In genomic region chr1:84603941-84604830, GRCh38 we compare ENCODE assay signal across 10 cellular contexts. TPM values are rescaled to one million over a fixed set of nuclear protein-coding genes. Genes with fewer than 3 reads are reported as not detected.
DNase-seq lines count a peak whose midpoint lies in the region; ATAC-seq, FAIRE-seq and TF ChIP-seq lines count a peak whose summit lies in the region.
"Had no signal": no experiment of that assay in that cellular context is flagged by ENCODE, and none has a peak within 500 bp of the region (broad histone marks: within the 10 kb centered on the region; RNA-seq: fewer than 3 reads in every experiment).

No MANE protein-coding gene starts in this region.

- no peak for TF ChIP-seq POLR2A in right lobe of liver (IDR thresholded peaks at IDR 0.05)

- H2AFZ ChIP-seq in mammary epithelial cell (ENCODE audit: low read depth, low read length): peak overlapping the region; percentile 87

- peaks cover 26% of the 10 kb centered on the region for H3K4me1 ChIP-seq in mammary epithelial cell (ENCODE audit: insufficient read depth, low read length)
- H3K4me1 ChIP-seq in right lobe of liver: no peaks in the 10 kb centered on the region

- H3K4me3 ChIP-seq in mammary epithelial cell (replicated peaks in 1 of 3; ENCODE audit: insufficient read depth in 1 of 3, low read depth in 2 of 3, low read length in 3 of 3) (peak overlapping the region; percentile 12 to 20 (median 18)), right lobe of liver (no peak overlapping the region)

- H3K27ac ChIP-seq in mammary epithelial cell (ENCODE audit: insufficient read depth, low read depth, low read length): peak overlapping the region; percentile 81
- peak overlapping the region in 2 of 3 donors; percentile 26 to 50 for H3K27ac ChIP-seq in right lobe of liver
- H3K27ac ChIP-seq: BLaER1 treated with 17β-estradiol and CSF1 and Interleukin-3, amounts not matched to agents 10 nM and 100 nM had no signal

- WGBS in mammary epithelial cell (ENCODE audit: low coverage, missing lambda C conversion rate): 45% methylated on average over 12 of the region's 15 CpGs
- WGBS in right lobe of liver (ENCODE audit: insufficient coverage, low coverage, low lambda C conversion rate, missing lambda C conversion rate): 56% methylated on average over 14 of the region's 15 CpGs

- H3K4me2 ChIP-seq in mammary epithelial cell (ENCODE audit: insufficient read depth, low read depth, low read length): peak overlapping the region; percentile 73
- H3K4me2 ChIP-seq: BLaER1 treated with 17β-estradiol and CSF1 and Interleukin-3, amounts not matched to agents 10 nM and 100 nM had no signal

- H3K36me3 ChIP-seq in mammary epithelial cell (ENCODE audit: insufficient read depth, low read length): no peaks in the 10 kb centered on the region
- no peaks in the 10 kb centered on the region for H3K36me3 ChIP-seq in right lobe of liver

- H3K27me3 ChIP-seq in mammary epithelial cell (ENCODE audit: insufficient read depth, low read length) (no peaks in the 10 kb centered on the region), right lobe of liver (no peaks in the 10 kb centered on the region)
- H3K27me3 ChIP-seq: BLaER1 treated with 17β-estradiol and CSF1 and Interleukin-3, amounts not matched to agents 10 nM and 100 nM had no signal

- dilution Hi-C loops in mammary epithelial cell (cut with HindIII; ENCODE audit: low sequenced_read_pairs): no loop called here

- FAIRE-seq in A204.1 (lab: Jason Lieb, UNC): peak; percentile 85

- ATAC-seq in right lobe of liver: peak; percentile 49 to 69 (median 56)

- CTCF ChIA-PET in mammary epithelial cell (lab: Charles Lee; ENCODE audit: low non-redundant PET): no interaction called here

- TF ChIP-seq CTCF in mammary epithelial cell (conservative IDR thresholded peaks at IDR 0.05 in 1 of 2, IDR thresholded peaks at IDR 0.05 in 1 of 2; ENCODE audit: extremely low read depth in 1 of 2, insufficient read depth in 1 of 2, low read depth in 1 of 2, low read length in 2 of 2) (peak; percentile 32 to 58), right lobe of liver (IDR thresholded peaks at IDR 0.05) (peak; percentile 14 to 31 (median 21))

- in situ Hi-C loops in KBM-7 (cut with MboI; ENCODE audit: low pct_unique_long_range_greater_than_20kb, low sequenced_read_pairs) (loop anchor here (25.0 kb wide), 4 partner anchors 167 to 692 kb away; partner anchors contain the start of gene PRKACB), mammary epithelial cell (cut with MboI; ENCODE audit: low sequenced_read_pairs in 2 of 2) (loop anchor here in 1 of 2 donors (25.0 kb wide), 1 partner anchor 442 kb away; no protein-coding TSS in a partner anchor)

- H3K9ac ChIP-seq in mammary epithelial cell (ENCODE audit: insufficient read depth, low read length): peak overlapping the region; percentile 56
- H3K9ac ChIP-seq: BLaER1 treated with 17β-estradiol and CSF1 and Interleukin-3, amounts not matched to agents 10 nM and 100 nM had no signal

- DNase-seq in KBM-7: peak; percentile 92
- peak; percentile 96 for DNase-seq in mammary epithelial cell
- no peak for DNase-seq in right lobe of liver
- no peak for DNase-seq in superior temporal gyrus (ENCODE audit: extremely low spot score)
- DNase-seq in RPMI8226: no peak
- no peak for DNase-seq in stimulated activated CD4-positive, alpha-beta T cell treated with anti-CD3 and anti-CD28 coated beads, Interleukin-15, amount 100 ng/mL, for 24 hours
- DNase-seq in D341Med (ENCODE audit: low spot score): no peak
- DNase-seq: activated naive CD8-positive, alpha-beta T cell treated with anti-CD3 and anti-CD28 coated beads, Interleukin-2, amount 10 ng/mL, durations not matched to agents 7 days and 5 days had no signal

- H3K79me2 ChIP-seq in mammary epithelial cell (ENCODE audit: insufficient read depth, low read length): no peaks in the 10 kb centered on the region

- BruUV-seq in mammary epithelial cell (replicated peaks; lab: Mats Ljungman, UMichigan): no TSS peak

- no peaks in the 10 kb centered on the region for H4K20me1 ChIP-seq in mammary epithelial cell (ENCODE audit: insufficient read depth, low read length)
- H4K20me1 ChIP-seq: BLaER1 treated with 17β-estradiol and CSF1 and Interleukin-3, amounts not matched to agents 10 nM and 100 nM had no signal

- H3K9me3 ChIP-seq in mammary epithelial cell (replicated peaks; ENCODE audit: insufficient read depth, low read length): peaks cover 9% of the 10 kb centered on the region
- peaks cover 0 to 10% (median 0%) of the 10 kb centered on the region in 4 donors for H3K9me3 ChIP-seq in right lobe of liver

- intact Hi-C loops in mammary epithelial cell (cut with micrococcal nuclease): no loop called here
- intact Hi-C loops in right lobe of liver (cut with DNase I): no loop called here

RNA-seq across cellular contexts. Expression of gene CTBS, which starts 29.9 kb away (rescaled TPM):
- total RNA-seq in mammary epithelial cell (10 to 100 TPM; 12.3 to 13.1 TPM), right lobe of liver (10 to 100 TPM; 18.9 to 29.5 (median 24.4) TPM)
- 10.5 TPM for polyA plus RNA-seq in mammary epithelial cell
- polyA minus RNA-seq in mammary epithelial cell: 4.0 TPM

Comparison
In these comparisons a context has a peak if more than half of its experiments do, and no peak if none do; other contexts are left out.
1. DNase-seq: peak in KBM-7 (single experiment) and mammary epithelial cell (single experiment); none in right lobe of liver (0 of 3), superior temporal gyrus (single experiment), RPMI8226 (single experiment), stimulated activated CD4-positive, alpha-beta T cell treated with anti-CD3 and anti-CD28 coated beads, Interleukin-15, amount 100 ng/mL, for 24 hours (single experiment) and D341Med (single experiment).
2. H3K4me3 ChIP-seq: peak in mammary epithelial cell (3 of 3); none in right lobe of liver (0 of 3).